In the genomic region with DNA sequence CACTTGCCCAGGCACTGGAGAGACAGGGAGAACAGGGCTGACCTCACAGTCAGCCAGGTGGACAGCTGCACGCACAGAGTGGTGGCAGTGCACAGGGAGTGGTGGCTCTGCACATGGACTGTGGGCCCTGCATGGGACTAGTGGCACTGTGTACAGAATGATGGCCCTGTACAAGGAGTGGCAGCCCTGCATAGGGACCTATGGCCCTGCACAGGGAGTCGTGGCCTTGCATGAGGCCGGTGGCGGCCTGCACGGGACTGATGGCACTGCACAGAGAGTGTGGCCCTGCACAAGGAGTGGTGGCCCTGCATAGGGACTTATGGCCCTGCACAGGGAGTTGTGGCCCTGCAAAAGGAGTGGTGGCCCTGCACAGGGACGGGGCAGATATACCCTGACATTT, we compare ENCODE assay signal across 25 cellular contexts. TPM values are rescaled to one million over a fixed set of nuclear protein-coding genes. Genes with fewer than 3 reads are reported as not detected.
"Had no signal": no experiment of that assay in that cellular context is flagged by ENCODE, and none has a peak within 500 bp of the region (broad histone marks: within the 10 kb centered on the region; RNA-seq: fewer than 3 reads in every experiment).

No MANE protein-coding gene starts in this region.

- H3K27me3 ChIP-seq: gastrocnemius medialis, neural progenitor cell, right atrium auricular region, suprapubic skin had no signal

- H3K27ac Mint-ChIP-seq: nephron; neural progenitor cell; stimulated activated naive CD8-positive, alpha-beta T cell treated with anti-CD3 and anti-CD28 coated beads, Interleukin-15, Interleukin-2, amounts not matched to agents 100 ng/mL and 50 ng/mL, for 24 hours had no signal

- H3K4me1 ChIP-seq: gastrocnemius medialis, lower lobe of right lung, neural progenitor cell, parathyroid adenoma, prostate gland, right atrium auricular region, suprapubic skin, transverse colon had no signal

- H3K4me3 Mint-ChIP-seq: nephron; neural progenitor cell; stimulated activated naive CD8-positive, alpha-beta T cell treated with anti-CD3 and anti-CD28 coated beads, Interleukin-15, Interleukin-2, amounts not matched to agents 100 ng/mL and 50 ng/mL, for 24 hours had no signal

- H3K9me3 Mint-ChIP-seq: nephron; neural progenitor cell; stimulated activated naive CD8-positive, alpha-beta T cell treated with anti-CD3 and anti-CD28 coated beads, Interleukin-15, Interleukin-2, amounts not matched to agents 100 ng/mL and 50 ng/mL, for 24 hours had no signal

- H3K36me3 ChIP-seq: gastrocnemius medialis, lower lobe of right lung, neural progenitor cell, prostate gland, right atrium auricular region, suprapubic skin, transverse colon had no signal

- DNase-seq: dorsolateral prefrontal cortex; effector CD4-positive, alpha-beta T cell; foreskin fibroblast; gastrocnemius medialis; head of caudate nucleus; left ventricle myocardium superior; lower lobe of right lung; stimulated activated CD4-positive, alpha-beta T cell treated with anti-CD3 and anti-CD28 coated beads, Interleukin-15, amount 100 ng/mL, for 24 hours; stimulated activated CD4-positive, alpha-beta T cell treated with anti-CD3 and anti-CD28 coated beads, Interleukin-4, amount 100 ng/mL, for 1 hour; stimulated activated CD8-positive, alpha-beta memory T cell treated with anti-CD3 and anti-CD28 coated beads, Interleukin-4, amount 100 ng/mL, for 48 hours; transverse colon had no signal

- H3K36me3 Mint-ChIP-seq: neural progenitor cell had no signal

- H3K27me3 Mint-ChIP-seq: stimulated activated naive CD8-positive, alpha-beta T cell treated with anti-CD3 and anti-CD28 coated beads, Interleukin-15, Interleukin-2, amounts not matched to agents 100 ng/mL and 50 ng/mL, for 24 hours had no signal

- ATAC-seq: gastrocnemius medialis, left ventricle myocardium superior had no signal

- H3K4me3 ChIP-seq: dorsolateral prefrontal cortex, gastrocnemius medialis, lower lobe of right lung, neural progenitor cell, prostate gland, right atrium auricular region, skin epidermis, suprapubic skin, transverse colon had no signal

- H3K27ac ChIP-seq: dorsolateral prefrontal cortex, gastrocnemius medialis, lower lobe of right lung, neural progenitor cell, parathyroid adenoma, prostate gland, right atrium auricular region, skin epidermis, suprapubic skin, transverse colon had no signal

- H3K4me1 Mint-ChIP-seq: nephron, neural progenitor cell had no signal

- H3K9me3 ChIP-seq: gastrocnemius medialis, lower lobe of right lung, prostate gland, right atrium auricular region, suprapubic skin, transverse colon had no signal

RNA-seq across cellular contexts. Expression of gene C1QL2, which starts 46.0 kb away (rescaled TPM):
- total RNA-seq: gastrocnemius medialis, glomerular endothelial cell, left ventricle myocardium superior, lower lobe of right lung, mesenteric fat pad, osteoblast, right atrium auricular region, transverse colon, ureter had no signal
- polyA plus RNA-seq: esophagus, keratinocyte had no signal
